ENCODE assay signal across 1 cellular context in the genomic region with DNA sequence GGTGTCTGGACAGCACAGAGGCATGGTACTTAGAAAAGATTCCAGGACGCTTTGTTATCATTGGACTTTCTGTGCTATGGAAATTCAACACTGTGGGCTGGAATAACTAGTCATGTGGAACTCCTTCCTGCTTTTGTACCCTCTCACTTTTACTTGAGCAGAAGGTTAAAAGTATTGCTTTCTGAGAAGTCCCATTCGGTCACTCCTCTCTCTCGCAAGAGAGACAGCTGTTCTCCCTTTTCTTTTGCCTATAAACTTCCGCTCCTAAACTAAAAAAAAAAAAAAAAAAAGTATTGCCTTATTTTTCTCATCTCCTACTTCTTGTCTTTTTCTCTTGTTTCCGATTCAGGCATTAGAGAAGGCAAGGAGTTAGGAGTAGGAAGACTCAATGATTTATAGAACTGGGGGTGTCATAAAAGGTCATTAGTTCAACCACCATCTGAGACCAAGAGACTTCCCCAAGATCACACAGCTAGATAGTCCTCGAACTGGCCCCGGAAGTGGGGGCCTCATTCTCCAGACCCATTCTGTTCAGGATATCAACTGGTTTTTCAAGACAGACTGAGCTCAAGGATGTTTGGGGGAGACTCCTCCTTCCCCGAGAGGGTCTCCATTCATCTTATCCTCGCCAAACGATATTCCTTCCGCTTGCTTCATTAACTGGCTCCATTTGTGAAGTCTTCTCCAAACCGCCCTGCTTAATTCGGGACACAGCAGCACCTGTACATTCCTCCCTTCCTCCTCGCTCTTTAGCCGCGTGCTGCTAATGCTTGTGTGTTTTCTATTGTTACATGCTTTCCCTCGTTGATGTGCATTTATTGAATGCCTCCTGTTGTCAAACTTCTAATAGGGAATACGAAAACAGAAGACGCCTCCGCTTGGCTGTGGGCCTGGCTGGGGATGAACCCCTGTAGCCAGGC.
TF ChIP-seq lines count a peak whose summit lies in the region.

No MANE protein-coding gene starts in this region.

TF ChIP-seq in GM12878, 131 proteins besides CTCF, POLR2A, EP300 and RAD21 (continued from another document):
- TF ChIP-seq, protein P1, sequence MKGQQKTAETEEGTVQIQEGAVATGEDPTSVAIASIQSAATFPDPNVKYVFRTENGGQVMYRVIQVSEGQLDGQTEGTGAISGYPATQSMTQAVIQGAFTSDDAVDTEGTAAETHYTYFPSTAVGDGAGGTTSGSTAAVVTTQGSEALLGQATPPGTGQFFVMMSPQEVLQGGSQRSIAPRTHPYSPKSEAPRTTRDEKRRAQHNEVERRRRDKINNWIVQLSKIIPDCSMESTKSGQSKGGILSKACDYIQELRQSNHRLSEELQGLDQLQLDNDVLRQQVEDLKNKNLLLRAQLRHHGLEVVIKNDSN (IDR thresholded peaks at IDR 0.05; ENCODE audit: borderline replicate concordance, extremely low read length, insufficient read depth, low read depth, low read length) = no peak
- TF ChIP-seq PAX5 (IDR thresholded peaks at IDR 0.05; ENCODE audit: borderline replicate concordance, low read depth, low read length) = peak; percentile 35; the same call in 1 of the 2 replicates
- 0 out of 4 replicates have a peak, but pooled peaks of 1 of the 2 experiments have one; percentile 3 for TF ChIP-seq ETV6 (conservative IDR thresholded peaks at IDR 0.05 in 1 of 2, IDR thresholded peaks at IDR 0.05 in 1 of 2; ENCODE audit: borderline replicate concordance in 1 of 2, low read depth in 1 of 2)
- TF ChIP-seq CEBPB (IDR thresholded peaks at IDR 0.05; ENCODE audit: borderline replicate concordance in 1 of 2, low read depth in 2 of 2, low read length in 2 of 2) = no peak
- no peak for TF ChIP-seq RBBP5 (conservative IDR thresholded peaks at IDR 0.05)
- TF ChIP-seq KLF5 (IDR thresholded peaks at IDR 0.05; ENCODE audit: partially characterized antibody) = no peak
- no peak for TF ChIP-seq SRF (IDR thresholded peaks at IDR 0.05; ENCODE audit: low read depth in 2 of 2, low read length in 2 of 2)
- peak; percentile 32 for TF ChIP-seq EED (IDR thresholded peaks at IDR 0.05; ENCODE audit: low read depth)
- 0 out of 2 replicates have a peak, but pooled peaks have one; percentile 20 for TF ChIP-seq NR2C1 (IDR thresholded peaks at IDR 0.05)
- no peak for TF ChIP-seq RELA (IDR thresholded peaks at IDR 0.05; ENCODE audit: borderline replicate concordance, partially characterized antibody)
- TF ChIP-seq, protein P2, sequence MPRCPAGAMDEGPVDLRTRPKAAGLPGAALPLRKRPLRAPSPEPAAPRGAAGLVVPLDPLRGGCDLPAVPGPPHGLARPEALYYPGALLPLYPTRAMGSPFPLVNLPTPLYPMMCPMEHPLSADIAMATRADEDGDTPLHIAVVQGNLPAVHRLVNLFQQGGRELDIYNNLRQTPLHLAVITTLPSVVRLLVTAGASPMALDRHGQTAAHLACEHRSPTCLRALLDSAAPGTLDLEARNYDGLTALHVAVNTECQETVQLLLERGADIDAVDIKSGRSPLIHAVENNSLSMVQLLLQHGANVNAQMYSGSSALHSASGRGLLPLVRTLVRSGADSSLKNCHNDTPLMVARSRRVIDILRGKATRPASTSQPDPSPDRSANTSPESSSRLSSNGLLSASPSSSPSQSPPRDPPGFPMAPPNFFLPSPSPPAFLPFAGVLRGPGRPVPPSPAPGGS (IDR thresholded peaks at IDR 0.05; ENCODE audit: borderline replicate concordance, insufficient read depth, low read depth, low read length, poor library complexity, severe bottlenecking) = no peak
- TF ChIP-seq ZNF217 (IDR thresholded peaks at IDR 0.05) = no peak; the same call in 1 of the 2 replicates
TF ChIP-seq in GM12878: peak in this region for 27.
